ENCODE assay signal across 8 cellular contexts in genomic region chrX:154317391-154318000, GRCh38. TPM values are rescaled to one million over a fixed set of nuclear protein-coding genes. Genes with fewer than 3 reads are reported as not detected.
DNase-seq lines count a peak whose midpoint lies in the region; ATAC-seq and TF ChIP-seq lines count a peak whose summit lies in the region.

No MANE protein-coding gene starts in this region.

- H4K91ac ChIP-seq in neuronal stem cell (ENCODE audit: low read depth, low read length, poor library complexity): no peak overlapping the region

- no peaks in the 10 kb centered on the region for H4K20me1 ChIP-seq in GM23248 (ENCODE audit: insufficient read depth)

- H2AK5ac ChIP-seq in neuronal stem cell (ENCODE audit: low read depth, low read length): no peak overlapping the region

- no peak overlapping the region for H2AFZ ChIP-seq in GM23248
- no peak overlapping the region for H2AFZ ChIP-seq in neuronal stem cell (ENCODE audit: low read length)

- H2BK5ac ChIP-seq in neuronal stem cell (ENCODE audit: low read length): no peak overlapping the region

- no peaks in the 10 kb centered on the region for H3K79me1 ChIP-seq in neuronal stem cell (ENCODE audit: low read depth, low read length)

- DNase-seq in AG08395 (ENCODE audit: low spot score) (peak; percentile 24), GM23248 (peak; percentile 39), left kidney (ENCODE audit: low read depth, low spot score) (peak; percentile 53), neuronal stem cell (ENCODE audit: low spot score) (no peak), foreskin melanocyte (no peak)
- no peak for DNase-seq in activated CD4-positive, alpha-beta T cell treated with anti-CD3 and anti-CD28 coated beads for 4 hours

- no peak overlapping the region for H3K14ac ChIP-seq in neuronal stem cell (ENCODE audit: low read length)

- H4K8ac ChIP-seq in neuronal stem cell (ENCODE audit: low read depth, low read length): no peak overlapping the region

- H3K36me3 ChIP-seq in GM23248 (ENCODE audit: low read depth): no peaks in the 10 kb centered on the region
- no peaks in the 10 kb centered on the region for H3K36me3 ChIP-seq in neuronal stem cell (replicated peaks in 1 of 2; ENCODE audit: control insufficient read depth in 2 of 2, insufficient read depth in 2 of 2, low read length in 2 of 2)

- no peaks in the 10 kb centered on the region for H3K9me3 ChIP-seq in GM23248 (ENCODE audit: low read depth)
- no peaks in the 10 kb centered on the region for H3K9me3 ChIP-seq in neuronal stem cell (replicated peaks in 1 of 2; ENCODE audit: control insufficient read depth in 2 of 2, insufficient read depth in 1 of 2, low read depth in 1 of 2, low read length in 2 of 2)

- H3K27me3 ChIP-seq in GM23248 (replicated peaks; ENCODE audit: insufficient read depth) (no peaks in the 10 kb centered on the region), neuronal stem cell (ENCODE audit: control insufficient read depth in 3 of 3, insufficient read depth in 3 of 3, low read depth in 1 of 3, low read length in 3 of 3) (peaks cover 0 to 49% (median 0%) of the 10 kb centered on the region in 3 experiments)

- in situ Hi-C loops in GM23248 (cut with MboI): no loop called here

- no peak overlapping the region for H2BK120ac ChIP-seq in neuronal stem cell (ENCODE audit: low read depth, low read length)

- H3K9me2 ChIP-seq in GM23248 (ENCODE audit: insufficient read depth): no peaks in the 10 kb centered on the region

- no peak overlapping the region for H3K4ac ChIP-seq in neuronal stem cell (ENCODE audit: low read length)

- H3K4me3 ChIP-seq in GM23248: no peak overlapping the region
- H3K4me3 ChIP-seq in WI38 (ENCODE audit: low read depth, low read length): no peak overlapping the region
- H3K4me3 ChIP-seq in neuronal stem cell (ENCODE audit: low read length in 2 of 2): no peak overlapping the region

- H3F3A ChIP-seq in GM23248 (ENCODE audit: insufficient read depth): no peaks in the 10 kb centered on the region

- H3K9ac ChIP-seq in GM23248 (no peak overlapping the region), neuronal stem cell (ENCODE audit: low read depth, low read length, poor library complexity) (no peak overlapping the region)

- no peak overlapping the region for H3K18ac ChIP-seq in neuronal stem cell (ENCODE audit: low read length)

- no peak overlapping the region for H3K4me2 ChIP-seq in GM23248 (ENCODE audit: unreplicated experiment)
- H3K4me2 ChIP-seq in neuronal stem cell (ENCODE audit: insufficient read depth, low read length, poor library complexity, severe bottlenecking): no peak overlapping the region

- no peak overlapping the region for H2BK12ac ChIP-seq in neuronal stem cell (ENCODE audit: low read length)

- H3K27ac ChIP-seq in GM23248: no peak overlapping the region
- no peak overlapping the region for H3K27ac ChIP-seq in neuronal stem cell (replicated peaks; ENCODE audit: low read length)

- no peaks in the 10 kb centered on the region for H3K79me2 ChIP-seq in GM23248 (ENCODE audit: insufficient read depth)

- H3K23ac ChIP-seq in neuronal stem cell (ENCODE audit: low read depth, low read length, poor library complexity): no peak overlapping the region

- peak; percentile 63 for TF ChIP-seq CTCF in WI38 (IDR thresholded peaks at IDR 0.05; ENCODE audit: low read depth, low read length)

- no peak for ATAC-seq in GM18861 (IDR thresholded peaks at IDR 0.05; ENCODE audit: unreplicated experiment)

- peaks cover 7% of the 10 kb centered on the region; the same call in 1 of the 2 replicates for H3K4me1 ChIP-seq in GM23248 (ENCODE audit: insufficient read depth)
- peaks cover 0 to 5% of the 10 kb centered on the region in 2 donors for H3K4me1 ChIP-seq in neuronal stem cell (ENCODE audit: control insufficient read depth in 2 of 2, insufficient read depth in 1 of 2, low read depth in 1 of 2, low read length in 2 of 2)

- WGBS in GM23248 (ENCODE audit: low coverage in 1 of 2, low lambda C conversion rate in 2 of 2, missing lambda C conversion rate in 2 of 2), 2 experiments: 19 to 26% methylated on average over 5 to 8 of the region's 8 CpGs
- WGBS in neuronal stem cell (ENCODE audit: extremely low coverage in 2 of 2, insufficient read length in 2 of 2, insufficient replicate concordance in 1 of 2), 2 donors: no CpG with 5 or more reads among the region's 8 CpGs

- no peak overlapping the region for H2BK15ac ChIP-seq in neuronal stem cell (ENCODE audit: low read length)

RNA-seq across cellular contexts. Expression of gene TKTL1, which starts 21.9 kb away (rescaled TPM):
- not detected in 2 replicates for total RNA-seq in GM23248 (2014; rRNA removed; shearing (Covaris generic))
- polyA plus RNA-seq in GM23248 (2016; fragmentation: Nextera tagmentation; extraction: Ambion mirVana): not detected in 2 replicates
- 2.4 TPM for polyA plus RNA-seq in neuronal stem cell (2013, experiment 1 of 2)
- 2.1 TPM for polyA plus RNA-seq in neuronal stem cell (2013, experiment 2 of 2)

RNA-seq across cellular contexts. Expression of gene TEX28, which starts 22.6 kb away (rescaled TPM):
- not detected in 2 replicates for total RNA-seq in GM23248 (2014; rRNA removed; shearing (Covaris generic))
- polyA plus RNA-seq in GM23248 (2016; fragmentation: Nextera tagmentation; extraction: Ambion mirVana): not detected in 2 replicates
- not detected for polyA plus RNA-seq in neuronal stem cell (2013, experiment 1 of 2)
- polyA plus RNA-seq in neuronal stem cell (2013, experiment 2 of 2): not detected

RNA-seq across cellular contexts. Expression of gene FLNA, which starts 56.9 kb away (rescaled TPM):
- total RNA-seq in GM23248 (2014; rRNA removed; shearing (Covaris generic)): 2,857 and 2,903 TPM in 2 replicates
- 1,377 and 1,379 TPM in 2 replicates for polyA plus RNA-seq in GM23248 (2016; fragmentation: Nextera tagmentation; extraction: Ambion mirVana)
- 215 TPM for polyA plus RNA-seq in neuronal stem cell (2013, experiment 1 of 2)
- 217 TPM for polyA plus RNA-seq in neuronal stem cell (2013, experiment 2 of 2)

Comparison
In these comparisons a context has a peak if more than half of its experiments do, and no peak if none do; other contexts are left out.
1. DNase-seq: peak in AG08395 (single experiment), GM23248 (single experiment) and left kidney (single experiment); none in neuronal stem cell (single experiment), foreskin melanocyte (single experiment) and activated CD4-positive, alpha-beta T cell treated with anti-CD3 and anti-CD28 coated beads for 4 hours (0 of 2).